In genomic region chr5:71954329-71954728, GRCh38 we compare ENCODE assay signal across 2 cellular contexts.
TF ChIP-seq lines count a peak whose summit lies in the region.

No MANE protein-coding gene starts in this region.

TF ChIP-seq in GM23338, 12 proteins besides CTCF, POLR2A, EP300 and RAD21 (continued from another document):
- TF ChIP-seq ZNF462 (CRISPR knock-in tag; IDR thresholded peaks at IDR 0.05), result no peak
- TF ChIP-seq ZNF331 (CRISPR knock-in tag; IDR thresholded peaks at IDR 0.05; ENCODE audit: low read depth), result no peak
- no peak for TF ChIP-seq CREB1 (CRISPR knock-in tag; IDR thresholded peaks at IDR 0.05; ENCODE audit: low read depth)
- no peak for TF ChIP-seq ETS1 (IDR thresholded peaks at IDR 0.05)
- no peak for TF ChIP-seq STAT1 (IDR thresholded peaks at IDR 0.05; ENCODE audit: unreplicated experiment)
- TF ChIP-seq EZH2phosphoT487 (IDR thresholded peaks at IDR 0.05; ENCODE audit: unreplicated experiment), result no peak
- TF ChIP-seq EZH2 (IDR thresholded peaks at IDR 0.05; ENCODE audit: low read depth, unreplicated experiment), result no peak
- no peak for TF ChIP-seq JUNB (IDR thresholded peaks at IDR 0.05; ENCODE audit: unreplicated experiment)
- TF ChIP-seq NANOG (IDR thresholded peaks at IDR 0.05; ENCODE audit: borderline replicate concordance), result no peak

TF ChIP-seq in WTC11, 78 proteins besides CTCF, POLR2A, EP300 and RAD21 (continued from another document):
- TF ChIP-seq E2F5 (CRISPR knock-in tag; IDR thresholded peaks at IDR 0.05) (no peak), AFF4 (CRISPR knock-in tag; IDR thresholded peaks at IDR 0.05; ENCODE audit: borderline replicate concordance) (no peak), ZNF423 (CRISPR knock-in tag; IDR thresholded peaks at IDR 0.05) (no peak), STAT6 (CRISPR knock-in tag; conservative IDR thresholded peaks at IDR 0.05; ENCODE audit: low read depth) (no peak), ZNF532 (CRISPR knock-in tag; IDR thresholded peaks at IDR 0.05; ENCODE audit: borderline replicate concordance) (no peak)
